Comparison of ENCODE assay signal across 10 cellular contexts in genomic region chr13:46555722-46556121, GRCh38. TPM values are rescaled to one million over a fixed set of nuclear protein-coding genes. Genes with fewer than 3 reads are reported as not detected.
DNase-seq lines count a peak whose midpoint lies in the region; ATAC-seq and TF ChIP-seq lines count a peak whose summit lies in the region.
"Had no signal": no experiment of that assay in that cellular context is flagged by ENCODE, and none has a peak within 500 bp of the region (broad histone marks: within the 10 kb centered on the region; RNA-seq: fewer than 3 reads in every experiment).

No MANE protein-coding gene starts in this region.

- H3K27me3 Mint-ChIP-seq in CD8-positive, alpha-beta memory T cell = no peaks in the 10 kb centered on the region
- no peaks in the 10 kb centered on the region for H3K27me3 Mint-ChIP-seq in effector memory CD8-positive, alpha-beta T cell

- no peak overlapping the region for H3K4me3 ChIP-seq in CD8-positive, alpha-beta memory T cell (ENCODE audit: low read length)
- peak overlapping the region; percentile 83 for H3K4me3 ChIP-seq in OCI-LY1 (ENCODE audit: low read depth, low read length, poor library complexity, severe bottlenecking)
- H3K4me3 ChIP-seq in sigmoid colon = peak overlapping the region in 2 of 4 donors; percentile 79 to 96

- no peak for ATAC-seq in effector memory CD8-positive, alpha-beta T cell (replicated peaks)
- ATAC-seq in GM18907 (IDR thresholded peaks at IDR 0.05; ENCODE audit: unreplicated experiment) = no peak

- no peaks in the 10 kb centered on the region for H3K36me3 ChIP-seq in CD8-positive, alpha-beta memory T cell (ENCODE audit: insufficient read depth, low read length)
- H3K36me3 ChIP-seq in OCI-LY1 (ENCODE audit: insufficient read depth, low read length) (no peaks in the 10 kb centered on the region), sigmoid colon (no peaks in the 10 kb centered on the region)

- CTCF ChIA-PET in CD8-positive, alpha-beta memory T cell (lab: Charles Lee) = interaction anchor here (1.1 to 1.4 kb wide), 2 partner anchors 10 to 166 kb away, joined by 3 to 8 read pairs; no protein-coding TSS in a partner anchor

- H3K4me3 Mint-ChIP-seq in CD8-positive, alpha-beta memory T cell = peak overlapping the region; percentile 16 to 96 (median 94)
- peak overlapping the region; percentile 95 to 96 for H3K4me3 Mint-ChIP-seq in effector memory CD8-positive, alpha-beta T cell

- TF ChIP-seq CTCF in OCI-LY1 (IDR thresholded peaks at IDR 0.05; ENCODE audit: low read length) (no peak), sigmoid colon (IDR thresholded peaks at IDR 0.05) (no peak)

- intact Hi-C loops in sigmoid colon (cut with DNase I) = no loop called here

- peaks cover 54 to 66% (median 60%) of the 10 kb centered on the region in 3 donors for H3K4me1 Mint-ChIP-seq in CD8-positive, alpha-beta memory T cell
- H3K4me1 Mint-ChIP-seq in effector memory CD8-positive, alpha-beta T cell (ENCODE audit: low read depth in 2 of 2) = peaks cover 42 to 53% of the 10 kb centered on the region in 2 donors

- 7 to 26% methylated on average over 3 of the region's 3 CpGs for WGBS in sigmoid colon, 2 donors

- peaks cover 34% of the 10 kb centered on the region for H3K4me1 ChIP-seq in CD8-positive, alpha-beta memory T cell (ENCODE audit: insufficient read depth, low read length)
- H3K4me1 ChIP-seq in OCI-LY1 (ENCODE audit: insufficient read depth, low read length, severe bottlenecking) (peaks cover 35% of the 10 kb centered on the region), sigmoid colon (peaks cover 0 to 59% (median 38%) of the 10 kb centered on the region in 4 donors)

- peaks cover 10% of the 10 kb centered on the region; the same call in 1 of the 2 replicates for H3K79me2 ChIP-seq in OCI-LY1 (ENCODE audit: insufficient read depth, low read length)

- H3K27ac Mint-ChIP-seq in CD8-positive, alpha-beta memory T cell = peak overlapping the region; percentile 90 to 98 (median 94)
- H3K27ac Mint-ChIP-seq in effector memory CD8-positive, alpha-beta T cell = peak overlapping the region in 1 of 2 donors; percentile 90

- TF ChIP-seq EP300 in sigmoid colon (IDR thresholded peaks at IDR 0.05) = no peak

- no peaks in the 10 kb centered on the region for H3K9me2 ChIP-seq in OCI-LY1 (ENCODE audit: low read depth, low read length)

- no peaks in the 10 kb centered on the region for H3K9me3 Mint-ChIP-seq in CD8-positive, alpha-beta memory T cell
- no peaks in the 10 kb centered on the region for H3K9me3 Mint-ChIP-seq in effector memory CD8-positive, alpha-beta T cell

- no peak for TF ChIP-seq POLR2A in sigmoid colon (IDR thresholded peaks at IDR 0.05)

- no peak overlapping the region for H3K27ac ChIP-seq in CD8-positive, alpha-beta memory T cell (ENCODE audit: low read depth, low read length)
- peak overlapping the region; percentile 54 for H3K27ac ChIP-seq in OCI-LY1 (ENCODE audit: low read depth, low read length, poor library complexity, severe bottlenecking)
- peak overlapping the region; percentile 93 to 97 (median 94) for H3K27ac ChIP-seq in sigmoid colon
- H3K27ac ChIP-seq: RWPE1 had no signal

- POLR2A ChIA-PET in CD8-positive, alpha-beta memory T cell (lab: Charles Lee) = no interaction called here

- H2AFZ ChIP-seq in OCI-LY1 (ENCODE audit: low read length) = no peak overlapping the region

- no peaks in the 10 kb centered on the region for H3K9me3 ChIP-seq in CD8-positive, alpha-beta memory T cell (ENCODE audit: low read length)
- H3K9me3 ChIP-seq in OCI-LY1 (ENCODE audit: low read length) = no peaks in the 10 kb centered on the region
- no peaks in the 10 kb centered on the region for H3K9me3 ChIP-seq in sigmoid colon

- H3K36me3 Mint-ChIP-seq in CD8-positive, alpha-beta memory T cell = peaks cover 0 to 12% (median 0%) of the 10 kb centered on the region in 3 donors
- peaks cover 22% of the 10 kb centered on the region for H3K36me3 Mint-ChIP-seq in effector memory CD8-positive, alpha-beta T cell (ENCODE audit: insufficient read depth)

- no peak overlapping the region for H3K9ac ChIP-seq in OCI-LY1 (ENCODE audit: low read length)

- H3K4me2 ChIP-seq in OCI-LY1 (ENCODE audit: low read length) = peak overlapping the region; percentile 86

- peaks cover 8% of the 10 kb centered on the region; the same call in 1 of the 2 replicates for H3F3A ChIP-seq in OCI-LY1 (ENCODE audit: insufficient read depth, low read length)

- no peaks in the 10 kb centered on the region for H4K20me1 ChIP-seq in OCI-LY1 (ENCODE audit: insufficient read depth, low read length)

- DNase-seq in CD8-positive, alpha-beta memory T cell = no peak
- no peak for DNase-seq in effector memory CD8-positive, alpha-beta T cell
- DNase-seq in sigmoid colon = no peak
- no peak for DNase-seq in NCI-H2196 (lab: John Stamatoyannopoulos, UW; ENCODE audit: unreplicated experiment)
- no peak for DNase-seq in NCI-H1417 (lab: John Stamatoyannopoulos, UW)
- DNase-seq in NCI-H1048 (lab: John Stamatoyannopoulos, UW) = no peak
- DNase-seq: NCI-H2107 had no signal

- H3K27me3 ChIP-seq in CD8-positive, alpha-beta memory T cell (ENCODE audit: insufficient read depth, low read length, poor library complexity, severe bottlenecking) = no peaks in the 10 kb centered on the region
- no peaks in the 10 kb centered on the region for H3K27me3 ChIP-seq in OCI-LY1 (ENCODE audit: insufficient read depth, low read length)
- no peaks in the 10 kb centered on the region for H3K27me3 ChIP-seq in sigmoid colon

RNA-seq across cellular contexts. Expression of gene LRCH1, which starts 2.8 kb away (rescaled TPM):
- total RNA-seq in CD8-positive, alpha-beta memory T cell = 10 to 100 TPM; 16.7 to 17.8 TPM
- 4.9 TPM for polyA plus RNA-seq in CD8-positive, alpha-beta memory T cell
- 10 to 100 TPM; 32.4 to 54.0 (median 40.7) TPM for total RNA-seq in sigmoid colon
- 1 to 10 TPM; 4.2 to 8.4 (median 5.1) TPM for polyA plus RNA-seq in sigmoid colon
